In genomic region chr17:80270836-80271235, GRCh38 we compare ENCODE assay signal across 9 cellular contexts. TPM values are rescaled to one million over a fixed set of nuclear protein-coding genes. Genes with fewer than 3 reads are reported as not detected.
DNase-seq lines count a peak whose midpoint lies in the region; ATAC-seq and TF ChIP-seq lines count a peak whose summit lies in the region.
"Had no signal": no experiment of that assay in that cellular context is flagged by ENCODE, and none has a peak within 500 bp of the region (broad histone marks: within the 10 kb centered on the region; RNA-seq: fewer than 3 reads in every experiment).

No MANE protein-coding gene starts in this region.

- no peak overlapping the region for H3K27ac ChIP-seq in hepatocyte
- H3K27ac ChIP-seq: neutrophil had no signal

- no peaks in the 10 kb centered on the region for H3K27me3 Mint-ChIP-seq in activated CD4-positive, alpha-beta T cell treated with anti-CD3 and anti-CD28 coated beads for 36 hours

- H3K36me3 Mint-ChIP-seq in activated CD4-positive, alpha-beta T cell treated with anti-CD3 and anti-CD28 coated beads for 36 hours (ENCODE audit: low read depth), result peaks cover 44% of the 10 kb centered on the region

- peaks cover 52% of the 10 kb centered on the region for H3K4me1 Mint-ChIP-seq in activated CD4-positive, alpha-beta T cell treated with anti-CD3 and anti-CD28 coated beads for 36 hours

- POLR2A ChIA-PET in activated CD4-positive, alpha-beta T cell treated with anti-CD3 and anti-CD28 coated beads for 36 hours (lab: Charles Lee), result no interaction called here

- H3K4me2 ChIP-seq in hepatocyte, result no peak overlapping the region

- peak overlapping the region; percentile 79 for H3K27ac Mint-ChIP-seq in activated CD4-positive, alpha-beta T cell treated with anti-CD3 and anti-CD28 coated beads for 36 hours

- peak overlapping the region; percentile 1 for H3K4me3 Mint-ChIP-seq in activated CD4-positive, alpha-beta T cell treated with anti-CD3 and anti-CD28 coated beads for 36 hours

- intact Hi-C loops in activated CD4-positive, alpha-beta T cell treated with anti-CD3 and anti-CD28 coated beads for 36 hours (cut with DNase I, micrococcal nuclease), result no loop called here

- H3K36me3 ChIP-seq in hepatocyte (replicated peaks; ENCODE audit: insufficient read depth, low read depth), result no peaks in the 10 kb centered on the region

- H3K27me3 ChIP-seq in hepatocyte, result no peaks in the 10 kb centered on the region
- H3K27me3 ChIP-seq: neutrophil had no signal

- peak; percentile 80 for ATAC-seq in activated CD4-positive, alpha-beta T cell treated with anti-CD3 and anti-CD28 coated beads for 36 hours

- no peaks in the 10 kb centered on the region for H3K79me2 ChIP-seq in hepatocyte

- H3K9me3 ChIP-seq in hepatocyte (ENCODE audit: low read depth), result no peaks in the 10 kb centered on the region
- H3K9me3 ChIP-seq: neutrophil had no signal

- no peaks in the 10 kb centered on the region for H3K9me3 Mint-ChIP-seq in activated CD4-positive, alpha-beta T cell treated with anti-CD3 and anti-CD28 coated beads for 36 hours (ENCODE audit: low read depth)

- H3K9me2 ChIP-seq in hepatocyte (replicated peaks; ENCODE audit: insufficient read depth), result no peaks in the 10 kb centered on the region

- H2AFZ ChIP-seq in hepatocyte, result no peak overlapping the region

- DNase-seq in activated CD4-positive, alpha-beta T cell treated with anti-CD3 and anti-CD28 coated beads for 36 hours, result peak; percentile 72
- no peak for DNase-seq in activated CD4-positive, alpha-beta T cell treated with anti-CD3 and anti-CD28 coated beads for 1 hour
- peak; percentile 36 to 50 for DNase-seq in activated CD4-positive, alpha-beta T cell treated with anti-CD3 and anti-CD28 coated beads for 4 hours
- DNase-seq in fibroblast of mammary gland (ENCODE audit: low read depth) (peak; percentile 43), NCI-H1105 (lab: John Stamatoyannopoulos, UW) (no peak), RKO (ENCODE audit: low spot score) (no peak), hepatocyte (ENCODE audit: low spot score) (no peak)
- DNase-seq in stimulated activated naive CD4-positive, alpha-beta T cell (lab: John Stamatoyannopoulos, UW), result peak in 5 of 6 experiments; percentile 21 to 46 (median 41)

- H4K20me1 ChIP-seq in hepatocyte (ENCODE audit: insufficient read depth, poor library complexity, severe bottlenecking), result no peaks in the 10 kb centered on the region

- no peaks in the 10 kb centered on the region for H3K4me1 ChIP-seq in hepatocyte (ENCODE audit: insufficient read depth)

- 54% methylated on average over 4 of the region's 4 CpGs for WGBS in hepatocyte (ENCODE audit: low lambda C conversion rate, missing lambda C conversion rate)

- H3K4me3 ChIP-seq in fibroblast of mammary gland (ENCODE audit: control insufficient read depth, low read depth, low read length), result no peak overlapping the region
- no peak overlapping the region for H3K4me3 ChIP-seq in hepatocyte

- TF ChIP-seq CTCF in fibroblast of mammary gland (conservative IDR thresholded peaks at IDR 0.05; ENCODE audit: control insufficient read depth, insufficient read depth, low read depth, low read length) (no peak), hepatocyte (IDR thresholded peaks at IDR 0.05; ENCODE audit: poor library complexity) (no peak)

- CTCF ChIA-PET in activated CD4-positive, alpha-beta T cell treated with anti-CD3 and anti-CD28 coated beads for 36 hours (lab: Charles Lee), result interaction anchor here (1.1 kb wide), 1 partner anchor 91 kb away, joined by 3 read pairs; no protein-coding TSS in a partner anchor

RNA-seq across cellular contexts. Expression of gene RNF213, which starts 10.2 kb away (rescaled TPM):
- total RNA-seq in activated CD4-positive, alpha-beta T cell treated with anti-CD3 and anti-CD28 coated beads for 36 hours, result 100 to 1,000 TPM; 334 to 366 TPM
- 53.1 and 57.4 TPM in 2 replicates for total RNA-seq in hepatocyte
- 21.1 and 32.6 TPM in 2 replicates for polyA plus RNA-seq in hepatocyte

RNA-seq across cellular contexts. Expression of gene SLC26A11, which starts 50.6 kb away (rescaled TPM):
- total RNA-seq in activated CD4-positive, alpha-beta T cell treated with anti-CD3 and anti-CD28 coated beads for 36 hours, result 1 to 10 TPM; 4.7 to 4.9 TPM
- 17.5 and 18.8 TPM in 2 replicates for total RNA-seq in hepatocyte
- polyA plus RNA-seq in hepatocyte, result 24.9 and 40.4 TPM in 2 replicates

RNA-seq across cellular contexts. Expression of gene SGSH, which starts 50.7 kb away (rescaled TPM):
- total RNA-seq in activated CD4-positive, alpha-beta T cell treated with anti-CD3 and anti-CD28 coated beads for 36 hours, result 10 to 100 TPM; 20.2 to 22.7 TPM
- total RNA-seq in hepatocyte, result 16.0 and 23.7 TPM in 2 replicates
- polyA plus RNA-seq in hepatocyte, result 59.6 and 71.5 TPM in 2 replicates

Comparison
In these comparisons a context has a peak if more than half of its experiments do, and no peak if none do; other contexts are left out.
1. DNase-seq: peak in activated CD4-positive, alpha-beta T cell treated with anti-CD3 and anti-CD28 coated beads for 36 hours (single experiment), activated CD4-positive, alpha-beta T cell treated with anti-CD3 and anti-CD28 coated beads for 4 hours (2 of 2), fibroblast of mammary gland (single experiment) and stimulated activated naive CD4-positive, alpha-beta T cell (5 of 6); none in activated CD4-positive, alpha-beta T cell treated with anti-CD3 and anti-CD28 coated beads for 1 hour (single experiment), NCI-H1105 (single experiment), RKO (single experiment) and hepatocyte (single experiment).